In the genomic region with DNA sequence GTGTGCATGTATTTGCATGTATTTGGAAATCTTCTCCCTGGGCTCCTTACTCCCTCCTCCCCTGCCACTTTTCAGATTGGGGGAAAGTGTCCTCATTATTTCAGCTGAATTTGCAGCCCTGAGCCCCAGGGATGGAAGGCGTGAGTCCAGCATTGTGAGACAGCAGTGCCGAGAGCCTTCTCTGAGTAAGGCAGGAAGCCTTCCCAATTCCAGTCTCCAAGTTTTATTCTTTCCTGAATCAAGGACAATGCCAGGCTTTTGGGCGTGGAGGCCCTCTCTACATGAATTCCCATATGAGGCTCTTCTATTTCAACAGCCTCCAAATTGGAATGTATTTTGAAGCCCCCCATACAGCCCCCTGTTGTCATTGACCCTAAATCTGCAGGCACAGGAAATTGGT, we compare ENCODE assay signal across 18 cellular contexts.
"Had no signal": no experiment of that assay in that cellular context is flagged by ENCODE, and none has a peak within 500 bp of the region (broad histone marks: within the 10 kb centered on the region; RNA-seq: fewer than 3 reads in every experiment).

No MANE protein-coding gene starts in this region.

- H3K27ac ChIP-seq: SK-N-MC, VCaP had no signal

- H3K36me3 ChIP-seq: MG63 had no signal

- ATAC-seq: activated T-cell treated with anti-CD3 and anti-CD28 coated beads, Interleukin-2, amount 50 U/mL, for 4 hours; T-cell had no signal

- H3K4me3 ChIP-seq: MG63, SK-N-MC had no signal

- DNase-seq: activated CD4-positive, alpha-beta memory T cell treated with anti-CD3 and anti-CD28 coated beads for 36 hours; activated CD4-positive, alpha-beta T cell treated with anti-CD3 and anti-CD28 coated beads, Interleukin-2, amount 10 ng/mL, durations not matched to agents 7 days and 5 days; activated CD4-positive, CD25-positive, alpha-beta regulatory T cell; activated CD8-positive, alpha-beta memory T cell treated with anti-CD3 and anti-CD28 coated beads for 24 hours; activated effector memory CD4-positive, alpha-beta T cell treated with anti-CD3 and anti-CD28 coated beads, Interleukin-2, amount 50 U/mL, for 16 hours; activated naive CD4-positive, alpha-beta T cell treated with anti-CD3 and anti-CD28 coated beads for 36 hours; activated T-cell treated with anti-CD3 and anti-CD28 coated beads, Interleukin-2, amount 50 U/mL, for 4 hours; MG63; NCI-H1105; NCI-H1436; NCI-H1694 treated with DMSO at 0.1 percent for 48 hours; NCI-H2029 treated with DMSO at 0.1 percent for 48 hours; NCI-H510A treated with DMSO at 0.1 percent for 48 hours; NCI-H69; T-cell; T-helper 2 cell had no signal

- H3K9me3 ChIP-seq: MG63 had no signal

- H3K27me3 ChIP-seq: MG63 had no signal
